8 cellular contexts compared by ENCODE assay signal in genomic region chr10:124717911-124718734, GRCh38. TPM values are rescaled to one million over a fixed set of nuclear protein-coding genes. Genes with fewer than 3 reads are reported as not detected.
A peak's percentile ranks its signal among the peaks of the same experiment; 100 is the strongest.
DNase-seq lines count a peak whose midpoint lies in the region; ATAC-seq and TF ChIP-seq lines count a peak whose summit lies in the region.

No MANE protein-coding gene starts in this region.

- H3K4me3 ChIP-seq in prostate gland = no peak overlapping the region

- intact Hi-C loops in prostate gland (cut with DNase I) = no loop called here

- TF ChIP-seq CTCF in GM10266 (IDR thresholded peaks at IDR 0.05; ENCODE audit: control insufficient read depth, insufficient read depth, low read depth, missing control alignments) (no peak), foreskin keratinocyte (conservative IDR thresholded peaks at IDR 0.05) (no peak), prostate gland (IDR thresholded peaks at IDR 0.05) (no peak)

- no peaks in the 10 kb centered on the region for H3K9me3 ChIP-seq in prostate gland

- TF ChIP-seq POLR2A in prostate gland (IDR thresholded peaks at IDR 0.05) = no peak

- DNase-seq in GM10266 (ENCODE audit: extremely low spot score) (peak; percentile 54), NCI-H510A (lab: John Stamatoyannopoulos, UW) (peak; percentile 20), foreskin keratinocyte (peak in 1 of 2 donors; percentile 19), prostate gland (ENCODE audit: low spot score) (no peak), dedifferentiated amniotic fluid mesenchymal stem cell (ENCODE audit: extremely low spot score) (no peak)
- DNase-seq in activated CD8-positive, alpha-beta memory T cell treated with anti-CD3 and anti-CD28 coated beads, Interleukin-2, amount 50 U/mL, for 24 hours (ENCODE audit: extremely low read depth) = peak; percentile 63
- peak; percentile 63 to 71 (median 66) for DNase-seq in stimulated activated CD4-positive, alpha-beta T cell treated with anti-CD3 and anti-CD28 coated beads, Interleukin-12 subunit alpha, Interleukin-12 subunit beta, amount 100 ng/mL, for 48 hours (ENCODE audit: low read depth in 2 of 3, low spot score in 1 of 3)

- H3K27me3 ChIP-seq in foreskin keratinocyte = no peaks in the 10 kb centered on the region
- H3K27me3 ChIP-seq in prostate gland (replicated peaks; ENCODE audit: insufficient read depth) = no peaks in the 10 kb centered on the region

- 49% methylated on average over 12 of the region's 12 CpGs for WGBS in prostate gland

- ATAC-seq in HG02571 (IDR thresholded peaks at IDR 0.05; ENCODE audit: unreplicated experiment) (peak; percentile 51), foreskin keratinocyte (peak; percentile 54)

- H3K27ac ChIP-seq in foreskin keratinocyte (no peak overlapping the region), prostate gland (no peak overlapping the region)

- H3K4me1 ChIP-seq in foreskin keratinocyte (peaks cover 28% of the 10 kb centered on the region), prostate gland (replicated peaks) (peaks cover 5% of the 10 kb centered on the region)

- no peaks in the 10 kb centered on the region for H3K36me3 ChIP-seq in prostate gland

RNA-seq across cellular contexts. Expression of gene FAM53B, which starts 26.1 kb away (rescaled TPM):
- 17.3 and 17.5 TPM in 2 replicates for total RNA-seq in foreskin keratinocyte
- polyA plus RNA-seq in foreskin keratinocyte = 6.0 and 6.6 TPM in 2 replicates
- total RNA-seq in prostate gland = 100 to 1,000 TPM in 1 of 2 donors, 10 to 100 TPM in 1; 28.9 to 101 TPM

Comparison
In these comparisons a context has a peak if more than half of its experiments do, and no peak if none do; other contexts are left out.
1. DNase-seq: peak in GM10266 (single experiment), NCI-H510A (single experiment), activated CD8-positive, alpha-beta memory T cell treated with anti-CD3 and anti-CD28 coated beads, Interleukin-2, amount 50 U/mL, for 24 hours (single experiment) and stimulated activated CD4-positive, alpha-beta T cell treated with anti-CD3 and anti-CD28 coated beads, Interleukin-12 subunit alpha, Interleukin-12 subunit beta, amount 100 ng/mL, for 48 hours (3 of 3); none in prostate gland (single experiment) and dedifferentiated amniotic fluid mesenchymal stem cell (single experiment).